ENCODE assay signal across 29 cellular contexts in the genomic region with DNA sequence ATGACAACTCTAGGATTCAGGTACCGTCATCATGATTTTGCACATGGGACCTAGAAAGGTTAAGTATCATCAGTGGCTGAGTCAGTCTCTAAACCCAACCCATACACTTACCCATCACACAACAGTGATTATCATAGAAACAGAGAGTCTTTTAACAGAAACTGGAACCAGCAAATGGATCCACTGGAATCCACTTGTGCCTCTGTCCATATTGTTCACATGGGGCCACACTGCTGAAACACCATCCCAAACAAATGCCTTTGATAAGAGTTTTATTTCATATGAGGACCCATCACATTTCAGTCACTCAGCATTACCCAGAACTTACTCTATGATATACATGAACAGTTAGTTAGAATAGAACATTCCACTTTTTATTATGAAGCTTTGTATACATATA.
DNase-seq lines count a peak whose midpoint lies in the region; ATAC-seq, FAIRE-seq and TF ChIP-seq lines count a peak whose summit lies in the region.
"Had no signal": no experiment of that assay in that cellular context is flagged by ENCODE, and none has a peak within 500 bp of the region (broad histone marks: within the 10 kb centered on the region; RNA-seq: fewer than 3 reads in every experiment).

No MANE protein-coding gene starts in this region.

- no peak for TF ChIP-seq RAD21 in HepG2 (CRISPR knock-in tag; IDR thresholded peaks at IDR 0.05)

- DNase-seq in DMS53 (lab: John Stamatoyannopoulos, UW): peak; percentile 45
- no peak for DNase-seq in DMS53 treated with DMSO at 0.1 percent for 48 hours (lab: John Stamatoyannopoulos, UW; ENCODE audit: unreplicated experiment)
- no peak for DNase-seq in HepG2 (ENCODE audit: low spot score)
- no peak for DNase-seq in right lobe of liver
- DNase-seq: 8988T; ACHN; AML-193; BE2C; C1 segment of cervical spinal cord; Caco-2; Calu3; CD4-positive, alpha-beta memory T cell; CD4-positive, alpha-beta T cell; CD4-positive, CD25-positive, alpha-beta regulatory T cell; CD8-positive, alpha-beta memory T cell; CD8-positive, alpha-beta T cell; COR-L47; DMS 273 treated with DMSO at 0.1 percent for 48 hours; DMS153; DMS79; DMS79 treated with DMSO at 0.1 percent for 48 hours; DND-41; EL had no signal

- peak overlapping the region; percentile 72; the same call in 1 of the 2 replicates for H3K4me2 ChIP-seq in HepG2 (ENCODE audit: low read depth, low read length)
- H3K4me2 ChIP-seq: A549; BLaER1; BLaER1 treated with 17β-estradiol and CSF1 and Interleukin-3, amounts not matched to agents 10 nM and 100 nM had no signal

- no peak for FAIRE-seq in HepG2 (lab: Jason Lieb, UNC)
- FAIRE-seq: A204.1, A549 had no signal

- 0% methylated on average over 1 of the region's 1 CpG for WGBS in HepG2 (ENCODE audit: low lambda C conversion rate)
- 44% methylated on average over 1 of the region's 1 CpG for WGBS in right lobe of liver (ENCODE audit: insufficient coverage, low coverage, low lambda C conversion rate, missing lambda C conversion rate)

- in situ Hi-C loops in HepG2 (cut with HindIII; ENCODE audit: extremely low pct_ligation_motif_present, low pct_unique_long_range_greater_than_20kb): no loop called here

- H3K79me2 ChIP-seq in HepG2 (ENCODE audit: insufficient read depth, low read length): no peaks in the 10 kb centered on the region

- peaks cover 58% of the 10 kb centered on the region for H3K4me1 ChIP-seq in HepG2 (ENCODE audit: insufficient read depth, low read length)
- peaks cover 0 to 35% (median 4%) of the 10 kb centered on the region in 4 donors for H3K4me1 ChIP-seq in right lobe of liver
- H3K4me1 ChIP-seq: A549; BE2C; BLaER1; BLaER1 treated with 17β-estradiol and CSF1 and Interleukin-3, amounts not matched to agents 10 nM and 100 nM; Caco-2 had no signal

- H3K4me3 ChIP-seq in HepG2 (replicated peaks in 1 of 3; ENCODE audit: insufficient read depth in 1 of 3, low read depth in 2 of 3, low read length in 3 of 3): no peak overlapping the region
- no peak overlapping the region for H3K4me3 ChIP-seq in right lobe of liver
- H3K4me3 ChIP-seq: A549; BLaER1; BLaER1 treated with 17β-estradiol and CSF1 and Interleukin-3, amounts not matched to agents 10 nM and 100 nM had no signal

- no peak for TF ChIP-seq CTCF in HepG2 (CRISPR knock-in tag; IDR thresholded peaks at IDR 0.05)
- TF ChIP-seq CTCF in right lobe of liver (IDR thresholded peaks at IDR 0.05): no peak

- H3K9me3 ChIP-seq in HepG2 (ENCODE audit: low read length) (no peaks in the 10 kb centered on the region), right lobe of liver (no peaks in the 10 kb centered on the region)
- H3K9me3 ChIP-seq: A549; BE2C; BLaER1; BLaER1 treated with 17β-estradiol and CSF1 and Interleukin-3, amounts not matched to agents 10 nM and 100 nM; Caco-2 had no signal

- no TSS peak for BruUV-seq in HepG2 (replicated peaks; lab: Mats Ljungman, UMichigan)

- no peak overlapping the region for H3K9ac ChIP-seq in HepG2 (ENCODE audit: insufficient read depth, low read depth, low read length)
- H3K9ac ChIP-seq: BLaER1; BLaER1 treated with 17β-estradiol and CSF1 and Interleukin-3, amounts not matched to agents 10 nM and 100 nM had no signal

- H4K20me1 ChIP-seq in HepG2 (ENCODE audit: insufficient read depth, low read length): no peaks in the 10 kb centered on the region
- H4K20me1 ChIP-seq: BLaER1; BLaER1 treated with 17β-estradiol and CSF1 and Interleukin-3, amounts not matched to agents 10 nM and 100 nM had no signal

- no peak for ATAC-seq in HepG2
- ATAC-seq in right lobe of liver: no peak
- ATAC-seq: A549; CD8-positive, alpha-beta T cell had no signal

- H3K27me3 ChIP-seq in HepG2 (ENCODE audit: control insufficient read depth in 1 of 2, insufficient read depth in 2 of 2, low read length in 2 of 2): no peaks in the 10 kb centered on the region
- H3K27me3 ChIP-seq in right lobe of liver: no peaks in the 10 kb centered on the region
- H3K27me3 ChIP-seq: BE2C; BLaER1; BLaER1 treated with 17β-estradiol and CSF1 and Interleukin-3, amounts not matched to agents 10 nM and 100 nM had no signal

- TF ChIP-seq POLR2A in HepG2 (IDR thresholded peaks at IDR 0.05; ENCODE audit: insufficient read depth in 1 of 2, low read depth in 2 of 2, low read length in 2 of 2) (no peak), right lobe of liver (IDR thresholded peaks at IDR 0.05) (no peak)

- H3K36me3 ChIP-seq in HepG2 (replicated peaks in 1 of 2; ENCODE audit: control insufficient read depth in 1 of 2, insufficient read depth in 2 of 2, low read length in 2 of 2): no peaks in the 10 kb centered on the region
- H3K36me3 ChIP-seq in right lobe of liver: no peaks in the 10 kb centered on the region
- H3K36me3 ChIP-seq: BE2C; BLaER1; BLaER1 treated with 17β-estradiol and CSF1 and Interleukin-3, amounts not matched to agents 10 nM and 100 nM had no signal

- CTCF ChIA-PET in HepG2 (lab: Yijun Ruan, JAX; ENCODE audit: low intra/inter-chr PET ratio, low total read pairs): no interaction called here

- POLR2A ChIA-PET in HepG2 (lab: Yijun Ruan, JAX): interaction anchor here (2.7 kb wide), 1 partner anchor 10 kb away, joined by 11 read pairs; no protein-coding TSS in a partner anchor

- TF ChIP-seq EP300 in HepG2 (IDR thresholded peaks at IDR 0.05; ENCODE audit: low read depth in 2 of 2, low read length in 2 of 2) (no peak), HepG2 (CRISPR knock-in tag; IDR thresholded peaks at IDR 0.05; ENCODE audit: borderline replicate concordance) (no peak)

- H2AFZ ChIP-seq in HepG2 (ENCODE audit: low read length): no peak overlapping the region

- intact Hi-C loops in HepG2 (cut with micrococcal nuclease; ENCODE audit: unreplicated experiment) (no loop called here), right lobe of liver (cut with DNase I) (no loop called here)

- H3K27ac ChIP-seq in HepG2 (ENCODE audit: extremely low read length, insufficient read depth, low read length) (peak overlapping the region; percentile 90), right lobe of liver (no peak overlapping the region)
- H3K27ac ChIP-seq: 22Rv1; A549; BLaER1; BLaER1 treated with 17β-estradiol and CSF1 and Interleukin-3, amounts not matched to agents 10 nM and 100 nM; C4-2B had no signal

TF ChIP-seq in HepG2, 621 proteins besides CTCF, POLR2A, EP300 and RAD21 (continues in another document):
- TF ChIP-seq AFF4 (CRISPR knock-in tag; IDR thresholded peaks at IDR 0.05) (no peak), TCF12 (IDR thresholded peaks at IDR 0.05) (no peak), TCF12 (CRISPR knock-in tag; IDR thresholded peaks at IDR 0.05) (0 out of 2 replicates have a peak, but pooled peaks have one; percentile 16), KDM5A (IDR thresholded peaks at IDR 0.05; ENCODE audit: borderline replicate concordance, low read length) (peak; percentile 0; the same call in 1 of the 2 replicates), ZBTB3 (CRISPR knock-in tag; IDR thresholded peaks at IDR 0.05; ENCODE audit: borderline replicate concordance, low read depth) (no peak), MAFK (conservative IDR thresholded peaks at IDR 0.05 in 1 of 2, IDR thresholded peaks at IDR 0.05 in 1 of 2; ENCODE audit: low read length in 2 of 2) (no peak), TRIM24 (CRISPR knock-in tag; IDR thresholded peaks at IDR 0.05) (no peak), ZNF343 (CRISPR knock-in tag; IDR thresholded peaks at IDR 0.05) (no peak), ESRRA (CRISPR knock-in tag; IDR thresholded peaks at IDR 0.05; ENCODE audit: low read depth) (0 out of 2 replicates have a peak, but pooled peaks have one; percentile 30), NKX3-1 (CRISPR knock-in tag; IDR thresholded peaks at IDR 0.05) (no peak), POGZ (CRISPR knock-in tag; IDR thresholded peaks at IDR 0.05) (0 out of 2 replicates have a peak, but pooled peaks have one; percentile 6)
- TF ChIP-seq, protein P1, sequence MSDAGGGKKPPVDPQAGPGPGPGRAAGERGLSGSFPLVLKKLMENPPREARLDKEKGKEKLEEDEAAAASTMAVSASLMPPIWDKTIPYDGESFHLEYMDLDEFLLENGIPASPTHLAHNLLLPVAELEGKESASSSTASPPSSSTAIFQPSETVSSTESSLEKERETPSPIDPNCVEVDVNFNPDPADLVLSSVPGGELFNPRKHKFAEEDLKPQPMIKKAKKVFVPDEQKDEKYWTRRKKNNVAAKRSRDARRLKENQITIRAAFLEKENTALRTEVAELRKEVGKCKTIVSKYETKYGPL (CRISPR knock-in tag; IDR thresholded peaks at IDR 0.05): no peak
